Comparison of ENCODE assay signal across 24 cellular contexts in the genomic region with DNA sequence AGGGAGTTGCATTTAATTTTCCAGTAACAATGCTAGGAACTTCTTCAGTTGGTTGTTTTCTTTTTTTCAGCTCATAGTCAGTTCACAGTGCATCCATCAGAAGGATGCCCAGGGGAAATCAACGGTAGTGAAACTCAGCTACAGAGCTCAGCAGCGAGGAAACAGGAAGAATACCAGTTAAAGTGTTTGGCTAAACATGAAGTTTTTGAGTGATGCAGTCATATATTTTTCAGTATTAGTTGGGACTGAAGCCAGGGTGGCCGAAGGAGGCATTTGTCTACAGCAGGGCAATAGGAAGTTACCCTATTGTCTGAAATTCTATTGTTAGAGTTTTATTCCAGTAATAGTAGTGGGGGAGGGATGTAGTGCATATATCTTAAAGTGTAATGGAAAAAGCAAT. TPM values are rescaled to one million over a fixed set of nuclear protein-coding genes. Genes with fewer than 3 reads are reported as not detected.
DNase-seq lines count a peak whose midpoint lies in the region; ATAC-seq and TF ChIP-seq lines count a peak whose summit lies in the region.
"Had no signal": no experiment of that assay in that cellular context is flagged by ENCODE, and none has a peak within 500 bp of the region (broad histone marks: within the 10 kb centered on the region; RNA-seq: fewer than 3 reads in every experiment).

No MANE protein-coding gene starts in this region.

- intact Hi-C loops in left cardiac atrium (cut with DNase I) (no loop called here), right cardiac atrium (cut with DNase I) (no loop called here)

- H3K27ac ChIP-seq in right atrium auricular region (peak overlapping the region in 1 of 2 donors; percentile 2), right cardiac atrium (ENCODE audit: low read length) (no peak overlapping the region)
- H3K27ac ChIP-seq: KMS-11, Peyer's patch had no signal

- H3K4me3 ChIP-seq in right atrium auricular region (no peak overlapping the region), choroid plexus epithelial cell (ENCODE audit: low read depth, low read length) (no peak overlapping the region), right cardiac atrium (ENCODE audit: low read length) (no peak overlapping the region), skeletal muscle cell (ENCODE audit: low read depth, low read length) (no peak overlapping the region)
- H3K4me3 ChIP-seq: Peyer's patch had no signal

- WGBS in right cardiac atrium = 26% methylated on average over 3 of the region's 3 CpGs

- no peaks in the 10 kb centered on the region for H3K36me3 ChIP-seq in right atrium auricular region
- H3K36me3 ChIP-seq: Peyer's patch had no signal

- ATAC-seq in left cardiac atrium (peak; percentile 19 to 78), right cardiac atrium (peak; percentile 25 to 40), GM18907 (IDR thresholded peaks at IDR 0.05; ENCODE audit: unreplicated experiment) (no peak), HG02610 (IDR thresholded peaks at IDR 0.05; ENCODE audit: unreplicated experiment) (no peak)

- no peak for DNase-seq in left cardiac atrium
- DNase-seq in right atrium auricular region (ENCODE audit: low spot score) = no peak
- DNase-seq in choroid plexus epithelial cell (ENCODE audit: low read depth) = peak; percentile 14
- no peak for DNase-seq in right cardiac atrium
- peak; percentile 36 for DNase-seq in skeletal muscle cell (ENCODE audit: low read depth)
- no peak for DNase-seq in erythroblast (lab: John Stamatoyannopoulos, UW)
- DNase-seq: DMS53; GDM1; GOT3; HCEC 1CT; NCI-H1105; NCI-H146; NCI-H2029 treated with DMSO at 0.1 percent for 48 hours; NCI-H2171; NCI-H345; NCI-H524; NCI-H774; NK-92 treated with Interleukin-12 subunit alpha and Interleukin-12 subunit beta, amount 100 ng/mL, for 24 hours; Peyer's patch had no signal

- no peaks in the 10 kb centered on the region for H3K27me3 ChIP-seq in right atrium auricular region
- H3K27me3 ChIP-seq in right cardiac atrium (ENCODE audit: control insufficient read depth, insufficient read depth) = no peaks in the 10 kb centered on the region
- H3K27me3 ChIP-seq: Peyer's patch had no signal

- no peaks in the 10 kb centered on the region for H3K4me1 ChIP-seq in right atrium auricular region
- no peaks in the 10 kb centered on the region for H3K4me1 ChIP-seq in right cardiac atrium (ENCODE audit: control insufficient read depth, insufficient read depth, low read length)
- H3K4me1 ChIP-seq: Peyer's patch had no signal

- no peak for TF ChIP-seq CTCF in right atrium auricular region (IDR thresholded peaks at IDR 0.05)
- no peak for TF ChIP-seq CTCF in choroid plexus epithelial cell (conservative IDR thresholded peaks at IDR 0.05; ENCODE audit: low read depth, low read length)

- no peak for TF ChIP-seq POLR2A in erythroblast (IDR thresholded peaks at IDR 0.05; ENCODE audit: low read length)

- H3K9me3 ChIP-seq in right atrium auricular region (no peaks in the 10 kb centered on the region), right cardiac atrium (ENCODE audit: control insufficient read depth, low read length) (no peaks in the 10 kb centered on the region)
- H3K9me3 ChIP-seq: Peyer's patch had no signal

RNA-seq across cellular contexts. Expression of gene MALRD1, which starts 45.3 kb away (rescaled TPM):
- 1 to 10 TPM in 1 of 2 donors, under 1 TPM in 1; 0.84 to 2.2 TPM for total RNA-seq in left cardiac atrium
- 1 to 10 TPM in 1 of 2 donors, under 1 TPM in 1; 0.71 to 1.3 TPM for total RNA-seq in right atrium auricular region
- total RNA-seq in right cardiac atrium = 1 to 10 TPM in 3 of 4 donors, under 1 TPM in 1; 0.58 to 2.7 (median 2.1) TPM
- polyA plus RNA-seq in right cardiac atrium = 1.5 TPM
- total RNA-seq: A172, HT1080 had no signal

Comparison
In these comparisons a context has a peak if more than half of its experiments do, and no peak if none do; other contexts are left out.
1. ATAC-seq: peak in left cardiac atrium (2 of 2) and right cardiac atrium (2 of 2); none in GM18907 (single experiment) and HG02610 (single experiment).
2. DNase-seq: peak in choroid plexus epithelial cell (single experiment) and skeletal muscle cell (single experiment); none in left cardiac atrium (single experiment), right atrium auricular region (single experiment), right cardiac atrium (0 of 3) and erythroblast (0 of 2).